In genomic region chr10:133335238-133336122, GRCh38 we compare ENCODE assay signal across 9 cellular contexts. TPM values are rescaled to one million over a fixed set of nuclear protein-coding genes. Genes with fewer than 3 reads are reported as not detected.
DNase-seq lines count a peak whose midpoint lies in the region; ATAC-seq and TF ChIP-seq lines count a peak whose summit lies in the region.
"Had no signal": no experiment of that assay in that cellular context is flagged by ENCODE, and none has a peak within 500 bp of the region (broad histone marks: within the 10 kb centered on the region; RNA-seq: fewer than 3 reads in every experiment).

No MANE protein-coding gene starts in this region.

- H3K27me3 ChIP-seq in right lobe of liver, result peaks cover 0 to 22% of the 10 kb centered on the region in 2 donors

- peak; percentile 70 to 76 for DNase-seq in activated CD4-positive, alpha-beta T cell treated with anti-CD3 and anti-CD28 coated beads, Interleukin-2, amount 50 U/mL, for 48 hours
- peak; percentile 42 for DNase-seq in dedifferentiated amniotic fluid mesenchymal stem cell (ENCODE audit: extremely low spot score)
- peak in 1 of 3 donors; percentile 47 for DNase-seq in right lobe of liver
- peak; percentile 45 to 58 (median 51) for DNase-seq in stimulated activated CD4-positive, alpha-beta T cell treated with anti-CD3 and anti-CD28 coated beads, TNF-alpha, amount 100 ng/mL, for 1 hour (ENCODE audit: low read depth in 3 of 3, low spot score in 1 of 3)
- DNase-seq in kidney glomerular epithelial cell (lab: John Stamatoyannopoulos, UW), result no peak
- no peak for DNase-seq in NCI-H510A treated with DMSO at 0.1 percent for 48 hours (lab: John Stamatoyannopoulos, UW)

- no peak for TF ChIP-seq CTCF in right lobe of liver (IDR thresholded peaks at IDR 0.05)

- 4% methylated on average over 9 of the region's 76 CpGs for WGBS in right lobe of liver (ENCODE audit: insufficient coverage, low coverage, low lambda C conversion rate, missing lambda C conversion rate)

- H3K27ac ChIP-seq in right lobe of liver, result no peak overlapping the region
- H3K27ac ChIP-seq: VCaP had no signal

- no peak for TF ChIP-seq POLR2A in right lobe of liver (IDR thresholded peaks at IDR 0.05)

- no peak overlapping the region for H3K4me3 ChIP-seq in right lobe of liver

- peaks cover 0 to 11% (median 0%) of the 10 kb centered on the region in 4 donors for H3K4me1 ChIP-seq in right lobe of liver

- no peaks in the 10 kb centered on the region for H3K9me3 ChIP-seq in right lobe of liver

- ATAC-seq in HG02798 (IDR thresholded peaks at IDR 0.05; ENCODE audit: poor library complexity, unreplicated experiment) (peak; percentile 33), right lobe of liver (peak in 3 of 4 donors; percentile 17 to 63 (median 24)), GM19324 (IDR thresholded peaks at IDR 0.05; ENCODE audit: low FRiP score, unreplicated experiment) (no peak)

- no peaks in the 10 kb centered on the region for H3K36me3 ChIP-seq in right lobe of liver

- intact Hi-C loops in right lobe of liver (cut with DNase I), result no loop called here

RNA-seq across cellular contexts. Expression of gene CALY, which starts 1.2 kb away (rescaled TPM):
- total RNA-seq in right lobe of liver, result not detected

RNA-seq across cellular contexts. Expression of gene PRAP1, which starts 11.7 kb away (rescaled TPM):
- 100 to 1,000 TPM; 177 to 522 (median 298) TPM for total RNA-seq in right lobe of liver

RNA-seq across cellular contexts. Expression of gene FUOM, which starts 22.3 kb away (rescaled TPM):
- 100 to 1,000 TPM in 4 of 6 experiments, 10 to 100 TPM in 2; 76.1 to 158 (median 124) TPM for total RNA-seq in right lobe of liver

RNA-seq across cellular contexts. Expression of gene ZNF511, which starts 26.8 kb away (rescaled TPM):
- total RNA-seq in right lobe of liver, result 10 to 100 TPM; 17.4 to 30.2 (median 25.9) TPM

RNA-seq across cellular contexts. Expression of gene TUBGCP2, which starts 26.8 kb away (rescaled TPM):
- total RNA-seq in right lobe of liver, result 10 to 100 TPM; 19.6 to 30.0 (median 25.6) TPM

Comparison
In these comparisons a context has a peak if more than half of its experiments do, and no peak if none do; other contexts are left out.
1. DNase-seq: peak in activated CD4-positive, alpha-beta T cell treated with anti-CD3 and anti-CD28 coated beads, Interleukin-2, amount 50 U/mL, for 48 hours (2 of 2), dedifferentiated amniotic fluid mesenchymal stem cell (single experiment) and stimulated activated CD4-positive, alpha-beta T cell treated with anti-CD3 and anti-CD28 coated beads, TNF-alpha, amount 100 ng/mL, for 1 hour (3 of 3); none in kidney glomerular epithelial cell (single experiment) and NCI-H510A treated with DMSO at 0.1 percent for 48 hours (single experiment).